19 cellular contexts compared by ENCODE assay signal in genomic region chr6:6790891-6791290, GRCh38.
DNase-seq lines count a peak whose midpoint lies in the region; ATAC-seq, FAIRE-seq and TF ChIP-seq lines count a peak whose summit lies in the region.
"Had no signal": no experiment of that assay in that cellular context is flagged by ENCODE, and none has a peak within 500 bp of the region (broad histone marks: within the 10 kb centered on the region; RNA-seq: fewer than 3 reads in every experiment).

No MANE protein-coding gene starts in this region.

- no peak overlapping the region for H3K23ac ChIP-seq in mesenchymal stem cell (ENCODE audit: low read length in 2 of 2)

- H3K27me3 ChIP-seq in mesenchymal stem cell (ENCODE audit: control insufficient read depth in 1 of 2, insufficient read depth in 1 of 2, low read length in 2 of 2) (peaks cover 0 to 3% of the 10 kb centered on the region in 2 experiments), neural progenitor cell (no peaks in the 10 kb centered on the region)
- H3K27me3 ChIP-seq: cardiac muscle cell had no signal

- no peaks in the 10 kb centered on the region for H3K9me3 ChIP-seq in mesenchymal stem cell (ENCODE audit: control insufficient read depth, low read length)
- no peaks in the 10 kb centered on the region for H3K9me3 ChIP-seq in neural progenitor cell (ENCODE audit: low read depth)
- H3K9me3 ChIP-seq: prostate gland had no signal

- no peak overlapping the region for H3K4ac ChIP-seq in mesenchymal stem cell (ENCODE audit: low read depth in 1 of 2, low read length in 2 of 2)

- no peak overlapping the region for H2BK15ac ChIP-seq in mesenchymal stem cell (ENCODE audit: low read depth, poor library complexity, severe bottlenecking)

- no peaks in the 10 kb centered on the region for H3F3A ChIP-seq in neural progenitor cell (ENCODE audit: low read depth)

- H3K9ac ChIP-seq in mesenchymal stem cell (ENCODE audit: low read length) (no peak overlapping the region), neural progenitor cell (no peak overlapping the region)

- H2BK12ac ChIP-seq in mesenchymal stem cell (ENCODE audit: low read length in 2 of 2), result no peak overlapping the region

- H2AFZ ChIP-seq in mesenchymal stem cell (ENCODE audit: low read depth, low read length) (no peak overlapping the region), neural progenitor cell (replicated peaks) (no peak overlapping the region)

- H2BK120ac ChIP-seq in mesenchymal stem cell (ENCODE audit: low read depth, low read length), result no peak overlapping the region

- no peak overlapping the region for H4K8ac ChIP-seq in mesenchymal stem cell (ENCODE audit: low read length)

- H3K79me2 ChIP-seq in neural progenitor cell (ENCODE audit: low read depth), result no peaks in the 10 kb centered on the region

- no peaks in the 10 kb centered on the region for H4K20me1 ChIP-seq in neural progenitor cell (ENCODE audit: low read depth)

- H3K36me3 ChIP-seq in mesenchymal stem cell (ENCODE audit: control insufficient read depth in 1 of 2, insufficient read depth in 2 of 2, low read depth in 1 of 2, low read length in 2 of 2) (no peaks in the 10 kb centered on the region), neural progenitor cell (no peaks in the 10 kb centered on the region)
- H3K36me3 ChIP-seq: cardiac muscle cell, prostate gland had no signal

- H3K4me3 Mint-ChIP-seq in stimulated activated memory B cell treated with anti-CD40 and anti-IgM and Interleukin-4, amounts not matched to agents 10 μg/mL and 1 μg/mL and 100 μg/mL, for 72 hours, result no peak overlapping the region
- no peak overlapping the region for H3K4me3 Mint-ChIP-seq in neural progenitor cell
- H3K4me3 Mint-ChIP-seq: activated B cell treated with CpG ODN at 0.5 μM for 24 hours, IgD-negative memory B cell had no signal

- no peak overlapping the region for H3K14ac ChIP-seq in mesenchymal stem cell (ENCODE audit: low read length in 2 of 2)

- TF ChIP-seq CTCF in NB4 (IDR thresholded peaks at IDR 0.05; ENCODE audit: low read depth, low read length) (no peak), neural progenitor cell (IDR thresholded peaks at IDR 0.05) (no peak)

- no peaks in the 10 kb centered on the region for H3K36me3 Mint-ChIP-seq in stimulated activated memory B cell treated with anti-CD40 and anti-IgM and Interleukin-4, amounts not matched to agents 10 μg/mL and 1 μg/mL and 100 μg/mL, for 72 hours
- no peaks in the 10 kb centered on the region for H3K36me3 Mint-ChIP-seq in neural progenitor cell
- H3K36me3 Mint-ChIP-seq: IgD-negative memory B cell had no signal

- H3K4me1 Mint-ChIP-seq in stimulated activated memory B cell treated with anti-CD40 and anti-IgM and Interleukin-4, amounts not matched to agents 10 μg/mL and 1 μg/mL and 100 μg/mL, for 72 hours, result peaks cover 9% of the 10 kb centered on the region
- no peaks in the 10 kb centered on the region for H3K4me1 Mint-ChIP-seq in neural progenitor cell

- H3K27ac Mint-ChIP-seq in stimulated activated memory B cell treated with anti-CD40 and anti-IgM and Interleukin-4, amounts not matched to agents 10 μg/mL and 1 μg/mL and 100 μg/mL, for 72 hours, result no peak overlapping the region
- H3K27ac Mint-ChIP-seq in neural progenitor cell, result no peak overlapping the region
- H3K27ac Mint-ChIP-seq: activated B cell treated with CpG ODN at 0.5 μM for 24 hours had no signal

- H3K79me1 ChIP-seq in mesenchymal stem cell (replicated peaks; ENCODE audit: low read length, poor library complexity, severe bottlenecking), result no peaks in the 10 kb centered on the region

- no peak overlapping the region for H3K18ac ChIP-seq in mesenchymal stem cell (ENCODE audit: low read depth in 1 of 2, low read length in 2 of 2)

- ATAC-seq in stimulated activated memory B cell treated with anti-CD40 and anti-IgM and Interleukin-4, amounts not matched to agents 10 μg/mL and 1 μg/mL and 100 μg/mL, for 72 hours, result no peak

- no peaks in the 10 kb centered on the region for H3K9me3 Mint-ChIP-seq in stimulated activated memory B cell treated with anti-CD40 and anti-IgM and Interleukin-4, amounts not matched to agents 10 μg/mL and 1 μg/mL and 100 μg/mL, for 72 hours
- H3K9me3 Mint-ChIP-seq in neural progenitor cell, result peaks cover 3% of the 10 kb centered on the region
- H3K9me3 Mint-ChIP-seq: activated B cell treated with CpG ODN at 0.5 μM for 24 hours, IgD-negative memory B cell had no signal

- FAIRE-seq in H54 (lab: Jason Lieb, UNC), result peak; percentile 96

- TF ChIP-seq POLR2A in H54 (IDR thresholded peaks at IDR 0.05; ENCODE audit: low read depth, low read length), result no peak
- no peak for TF ChIP-seq POLR2A in NB4 (IDR thresholded peaks at IDR 0.05; ENCODE audit: extremely low read depth, insufficient read length)

- no peaks in the 10 kb centered on the region for H3K27me3 Mint-ChIP-seq in stimulated activated memory B cell treated with anti-CD40 and anti-IgM and Interleukin-4, amounts not matched to agents 10 μg/mL and 1 μg/mL and 100 μg/mL, for 72 hours
- peaks cover 4% of the 10 kb centered on the region for H3K27me3 Mint-ChIP-seq in neural progenitor cell (ENCODE audit: insufficient read depth, low read depth)

- H2BK5ac ChIP-seq in mesenchymal stem cell (ENCODE audit: low read depth, low read length, poor library complexity, severe bottlenecking), result no peak overlapping the region

- DNase-seq in H54 (ENCODE audit: insufficient read length, low spot score) (peak; percentile 74), NB4 (ENCODE audit: low read depth) (peak; percentile 58), dermis blood vessel endothelial cell (peak; percentile 20), mesenchymal stem cell (peak; percentile 32), neural progenitor cell (ENCODE audit: low spot score) (no peak), NCI-H748 treated with DMSO at 0.1 percent for 48 hours (lab: John Stamatoyannopoulos, UW) (no peak)
- no peak for DNase-seq in stimulated activated CD4-positive, alpha-beta T cell treated with anti-CD3 and anti-CD28 coated beads, Interleukin-1b, Interleukin-23, amount 100 ng/mL, for 48 hours
- DNase-seq: activated B cell treated with CpG ODN at 0.5 μM for 24 hours; activated CD8-positive, alpha-beta memory T cell treated with anti-CD3 and anti-CD28 coated beads, Interleukin-2, amount 50 U/mL, for 4 hours; activated naive CD4-positive, alpha-beta T cell treated with anti-CD3 and anti-CD28 coated beads, Interleukin-2, amount 50 U/mL, for 16 hours; DND-41; H7; NCI-H146; NCI-H446 treated with DMSO at 0.1 percent for 48 hours had no signal

- H3K27ac ChIP-seq in mesenchymal stem cell (ENCODE audit: low read length, poor library complexity, severe bottlenecking) (no peak overlapping the region), neural progenitor cell (no peak overlapping the region)
- H3K27ac ChIP-seq: C4-2B, cardiac muscle cell, prostate gland had no signal

- no peak overlapping the region for H4K91ac ChIP-seq in mesenchymal stem cell (ENCODE audit: low read length)

- H3K4me2 ChIP-seq in mesenchymal stem cell (ENCODE audit: low read length, poor library complexity, severe bottlenecking), result no peak overlapping the region
- no peak overlapping the region for H3K4me2 ChIP-seq in neural progenitor cell

- H3K4me1 ChIP-seq in mesenchymal stem cell (ENCODE audit: control insufficient read depth, insufficient read depth, low read depth, low read length), result peaks cover 3% of the 10 kb centered on the region
- no peaks in the 10 kb centered on the region for H3K4me1 ChIP-seq in neural progenitor cell
- H3K4me1 ChIP-seq: prostate gland had no signal

- 59% methylated on average over 3 of the region's 3 CpGs for WGBS in mesenchymal stem cell

- H2AK5ac ChIP-seq in mesenchymal stem cell (ENCODE audit: low read length, severe bottlenecking), result no peak overlapping the region

- H3K4me3 ChIP-seq in NB4 (ENCODE audit: low read depth, low read length), result no peak overlapping the region
- no peak overlapping the region for H3K4me3 ChIP-seq in mesenchymal stem cell (ENCODE audit: insufficient read depth in 1 of 2, low read depth in 1 of 2, low read length in 2 of 2)
- no peak overlapping the region for H3K4me3 ChIP-seq in neural progenitor cell
- H3K4me3 ChIP-seq: cardiac muscle cell, prostate gland had no signal

Comparison
In these comparisons a context has a peak if more than half of its experiments do, and no peak if none do; other contexts are left out.
1. DNase-seq: peak in H54 (single experiment), NB4 (single experiment), dermis blood vessel endothelial cell (single experiment) and mesenchymal stem cell (single experiment); none in stimulated activated CD4-positive, alpha-beta T cell treated with anti-CD3 and anti-CD28 coated beads, Interleukin-1b, Interleukin-23, amount 100 ng/mL, for 48 hours (single experiment), neural progenitor cell (single experiment) and NCI-H748 treated with DMSO at 0.1 percent for 48 hours (single experiment).